ENCODE assay signal across 9 cellular contexts in the genomic region with DNA sequence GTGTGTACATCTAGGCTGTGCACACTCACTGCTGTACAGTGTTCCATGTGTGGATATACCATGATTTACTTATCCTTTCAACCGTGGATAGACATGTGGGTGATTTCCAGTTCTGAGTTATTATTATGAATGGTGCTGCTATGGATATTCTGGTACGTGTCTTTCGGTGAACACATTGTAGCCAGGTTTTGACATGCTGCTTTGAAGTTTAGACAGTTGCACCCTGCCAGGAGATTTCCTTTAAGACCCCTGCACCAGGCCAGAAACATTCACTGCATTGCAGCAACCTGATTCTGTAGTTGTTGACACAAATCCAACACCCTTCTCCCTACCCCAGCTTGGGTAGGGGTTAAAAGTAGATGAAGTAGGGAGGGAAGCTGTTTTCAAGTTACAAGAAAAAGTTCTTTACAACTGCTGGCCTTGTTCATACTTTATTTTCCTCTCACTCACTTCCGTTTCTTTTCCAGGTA. TPM values are rescaled to one million over a fixed set of nuclear protein-coding genes. Genes with fewer than 3 reads are reported as not detected.
DNase-seq lines count a peak whose midpoint lies in the region; ATAC-seq, FAIRE-seq and TF ChIP-seq lines count a peak whose summit lies in the region.
"Had no signal": no experiment of that assay in that cellular context is flagged by ENCODE, and none has a peak within 500 bp of the region (broad histone marks: within the 10 kb centered on the region; RNA-seq: fewer than 3 reads in every experiment).

No MANE protein-coding gene starts in this region.

- peaks cover 37% of the 10 kb centered on the region for H3K4me1 Mint-ChIP-seq in activated T-helper 17 cell treated with anti-CD3 and anti-CD28 coated beads, Interleukin-2, amount 50 U/mL, for 72 hours
- peaks cover 41% of the 10 kb centered on the region for H3K4me1 Mint-ChIP-seq in nephron progenitor cell

- intact Hi-C loops in left cardiac atrium (cut with DNase I): no loop called here

- H3K27me3 Mint-ChIP-seq in activated T-helper 17 cell treated with anti-CD3 and anti-CD28 coated beads, Interleukin-2, amount 50 U/mL, for 72 hours: no peaks in the 10 kb centered on the region
- H3K27me3 Mint-ChIP-seq in nephron progenitor cell (ENCODE audit: low read depth, poor library complexity): peaks cover 7% of the 10 kb centered on the region

- H3K36me3 Mint-ChIP-seq in activated T-helper 17 cell treated with anti-CD3 and anti-CD28 coated beads, Interleukin-2, amount 50 U/mL, for 72 hours (ENCODE audit: low read depth): peaks cover 4% of the 10 kb centered on the region
- H3K36me3 Mint-ChIP-seq in nephron progenitor cell (ENCODE audit: low read depth): no peaks in the 10 kb centered on the region

- no peaks in the 10 kb centered on the region for H3K9me3 Mint-ChIP-seq in activated T-helper 17 cell treated with anti-CD3 and anti-CD28 coated beads, Interleukin-2, amount 50 U/mL, for 72 hours
- H3K9me3 Mint-ChIP-seq in nephron progenitor cell: peaks cover 9% of the 10 kb centered on the region

- FAIRE-seq in RCC 7860 (lab: Jason Lieb, UNC): no peak

- H3K4me3 Mint-ChIP-seq in activated T-helper 17 cell treated with anti-CD3 and anti-CD28 coated beads, Interleukin-2, amount 50 U/mL, for 72 hours: peak overlapping the region; percentile 67
- no peak overlapping the region for H3K4me3 Mint-ChIP-seq in nephron progenitor cell

- no peak for TF ChIP-seq CTCF in nephron progenitor cell (IDR thresholded peaks at IDR 0.05)

- peak; percentile 35 for ATAC-seq in GM18907 (IDR thresholded peaks at IDR 0.05; ENCODE audit: unreplicated experiment)
- peak; percentile 12 for ATAC-seq in HG02840 (IDR thresholded peaks at IDR 0.05; ENCODE audit: low FRiP score, unreplicated experiment)
- ATAC-seq in activated T-helper 17 cell treated with anti-CD3 and anti-CD28 coated beads, Interleukin-2, amount 50 U/mL, for 72 hours (replicated peaks): peak; percentile 48
- ATAC-seq in left cardiac atrium: no peak

- DNase-seq in nephron progenitor cell (no peak), left cardiac atrium (no peak), RCC 7860 (ENCODE audit: low spot score) (no peak), T-helper 9 cell (no peak), midbrain (lab: John Stamatoyannopoulos, UW) (no peak)
- DNase-seq: NCI-H82 had no signal

- H3K27ac Mint-ChIP-seq in activated T-helper 17 cell treated with anti-CD3 and anti-CD28 coated beads, Interleukin-2, amount 50 U/mL, for 72 hours: peak overlapping the region; percentile 89
- H3K27ac Mint-ChIP-seq in nephron progenitor cell: peak overlapping the region; percentile 70

RNA-seq across cellular contexts. Expression of a gene that starts 11.8 kb away (rescaled TPM):
- 100 to 1,000 TPM in 1 of 2 donors, 10 to 100 TPM in 1; 95.4 to 127 TPM for total RNA-seq in activated T-helper 17 cell treated with anti-CD3 and anti-CD28 coated beads, Interleukin-2, amount 50 U/mL, for 72 hours
- 10 to 100 TPM; 35.3 to 40.3 TPM for total RNA-seq in left cardiac atrium

RNA-seq across cellular contexts. Expression of a gene that starts 51.0 kb away (rescaled TPM):
- total RNA-seq in activated T-helper 17 cell treated with anti-CD3 and anti-CD28 coated beads, Interleukin-2, amount 50 U/mL, for 72 hours: 1 to 10 TPM in 1 of 2 donors, under 1 TPM in 1; 0.53 to 2.2 TPM
- under 1 TPM; 0.26 to 0.27 TPM for total RNA-seq in left cardiac atrium

Comparison
In these comparisons a context has a peak if more than half of its experiments do, and no peak if none do; other contexts are left out.
1. ATAC-seq: peak in GM18907 (single experiment), HG02840 (single experiment) and activated T-helper 17 cell treated with anti-CD3 and anti-CD28 coated beads, Interleukin-2, amount 50 U/mL, for 72 hours (single experiment); none in left cardiac atrium (0 of 2).